Comparison of ENCODE assay signal across 11 cellular contexts in genomic region chr17:29003289-29003688, GRCh38. TPM values are rescaled to one million over a fixed set of nuclear protein-coding genes. Genes with fewer than 3 reads are reported as not detected.
"Had no signal": no experiment of that assay in that cellular context is flagged by ENCODE, and none has a peak within 500 bp of the region (broad histone marks: within the 10 kb centered on the region; RNA-seq: fewer than 3 reads in every experiment).

No MANE protein-coding gene starts in this region.

- H3K36me3 Mint-ChIP-seq: IgD-negative memory B cell had no signal

- H3K27ac ChIP-seq: GM23248, HL-60, KMS-11 had no signal

- H3K4me2 ChIP-seq: KMS-11 had no signal

- H3K4me1 Mint-ChIP-seq: IgD-negative memory B cell had no signal

- H3K9me3 Mint-ChIP-seq: H9, IgD-negative memory B cell had no signal

- H3K4me3 ChIP-seq: GM23248 had no signal

- H2AFZ ChIP-seq: GM23248 had no signal

- H3K27ac Mint-ChIP-seq: IgD-negative memory B cell had no signal

- DNase-seq: H9, HCEC 1CT, Karpas-422, KBM-7 had no signal

RNA-seq across cellular contexts. Expression of gene SEZ6, which starts 2.5 kb away (rescaled TPM):
- total RNA-seq: GM23248, H4, HepG2, HT1080 had no signal
- polyA plus RNA-seq: GM23248, HepG2 had no signal

RNA-seq across cellular contexts. Expression of gene PIPOX, which starts 39.7 kb away (rescaled TPM):
- total RNA-seq: GM23248 had no signal
- polyA plus RNA-seq: GM23248 had no signal
